8 cellular contexts compared by ENCODE assay signal in genomic region chr16:87806608-87807546, GRCh38. TPM values are rescaled to one million over a fixed set of nuclear protein-coding genes. Genes with fewer than 3 reads are reported as not detected.
DNase-seq lines count a peak whose midpoint lies in the region; ATAC-seq and TF ChIP-seq lines count a peak whose summit lies in the region.

No MANE protein-coding gene starts in this region.

- no peaks in the 10 kb centered on the region for H3K9me3 Mint-ChIP-seq in activated CD8-positive, alpha-beta memory T cell treated with anti-CD3 and anti-CD28 coated beads, Interleukin-2, amount 10 ng/mL, durations not matched to agents 7 days and 5 days (ENCODE audit: low read depth)

- TF ChIP-seq EP300 in neural cell (conservative IDR thresholded peaks at IDR 0.05; ENCODE audit: poor library complexity, severe bottlenecking) = peak; percentile 20

- H3K9me3 ChIP-seq in HCT116 (ENCODE audit: control insufficient read depth in 1 of 2, insufficient read depth in 1 of 2, low read depth in 1 of 2, low read length in 2 of 2) = no peaks in the 10 kb centered on the region
- H3K9me3 ChIP-seq in esophagus (ENCODE audit: control insufficient read depth in 2 of 2, insufficient read depth in 1 of 2, low read depth in 1 of 2, low read length in 1 of 2) = no peaks in the 10 kb centered on the region
- no peaks in the 10 kb centered on the region for H3K9me3 ChIP-seq in neural cell (ENCODE audit: low read length)
- no peaks in the 10 kb centered on the region for H3K9me3 ChIP-seq in upper lobe of right lung

- TF ChIP-seq POLR2A in HCT116 (IDR thresholded peaks at IDR 0.05; ENCODE audit: borderline replicate concordance, extremely low read depth, insufficient read depth, insufficient read length) = no peak

- BruUV-seq in HCT116 (replicated peaks; lab: Mats Ljungman, UMichigan) = TSS peak; percentile 80

- RAD21 ChIA-PET in HCT116 (lab: Charles Lee; ENCODE audit: low non-redundant PET in 1 of 2, low total read pairs in 2 of 2, uncharacterized antibody in 2 of 2, unreplicated experiment in 2 of 2) = interaction anchor here (0.6 to 1.8 kb wide), 3 partner anchors 28 to 66 kb away, joined by 3 to 9 read pairs (median 6); no protein-coding TSS in a partner anchor

- peak; percentile 90 for ATAC-seq in HCT116
- peak; percentile 81 for ATAC-seq in activated CD8-positive, alpha-beta memory T cell treated with anti-CD3 and anti-CD28 coated beads, Interleukin-2, amount 10 ng/mL, durations not matched to agents 7 days and 5 days
- ATAC-seq in upper lobe of right lung = peak; percentile 82

- H3K4me1 Mint-ChIP-seq in activated CD8-positive, alpha-beta memory T cell treated with anti-CD3 and anti-CD28 coated beads, Interleukin-2, amount 10 ng/mL, durations not matched to agents 7 days and 5 days = peaks cover 36% of the 10 kb centered on the region

- no peaks in the 10 kb centered on the region for H3K79me2 ChIP-seq in HCT116 (ENCODE audit: insufficient read depth, low read length)
- no peaks in the 10 kb centered on the region for H3K79me2 ChIP-seq in neural cell (replicated peaks; ENCODE audit: insufficient read depth, low read length)

- H3K9ac ChIP-seq in HCT116 (ENCODE audit: low read length) (peak overlapping the region; percentile 41), neural cell (ENCODE audit: low read length) (peak overlapping the region; percentile 40)

- 16 to 17% methylated on average over 25 of the region's 25 CpGs for WGBS in esophagus, 2 donors

- H3K4me1 ChIP-seq in HCT116 (ENCODE audit: control insufficient read depth in 1 of 2, insufficient read depth in 2 of 2, low read length in 2 of 2) (peaks cover 21 to 23% of the 10 kb centered on the region in 2 experiments), esophagus (ENCODE audit: control insufficient read depth in 2 of 2, insufficient read depth in 2 of 2, low read length in 1 of 2) (peaks cover 0 to 16% of the 10 kb centered on the region in 2 donors), upper lobe of right lung (peaks cover 12% of the 10 kb centered on the region)

- no peak for TF ChIP-seq RAD21 in HCT116 (IDR thresholded peaks at IDR 0.05; ENCODE audit: low read depth)
- TF ChIP-seq RAD21 in neural cell (conservative IDR thresholded peaks at IDR 0.05) = no peak

- H3K9me2 ChIP-seq in HCT116 (ENCODE audit: insufficient read depth) (no peaks in the 10 kb centered on the region), neural cell (ENCODE audit: insufficient read depth, low read length) (no peaks in the 10 kb centered on the region)

- H3K36me3 Mint-ChIP-seq in activated CD8-positive, alpha-beta memory T cell treated with anti-CD3 and anti-CD28 coated beads, Interleukin-2, amount 10 ng/mL, durations not matched to agents 7 days and 5 days = no peaks in the 10 kb centered on the region

- H3K4me3 ChIP-seq in AG10803 (ENCODE audit: low read length) (peak overlapping the region; percentile 65), HCT116 (replicated peaks in 1 of 2; ENCODE audit: low read depth in 1 of 2, low read length in 2 of 2) (peak overlapping the region; percentile 51 to 66), esophagus (ENCODE audit: low read depth in 1 of 2, low read length in 2 of 2) (peak overlapping the region in 1 of 2 donors; percentile 7), neural cell (ENCODE audit: low read length) (peak overlapping the region; percentile 3), upper lobe of right lung (peak overlapping the region; percentile 39)

- H3K27ac Mint-ChIP-seq in activated CD8-positive, alpha-beta memory T cell treated with anti-CD3 and anti-CD28 coated beads, Interleukin-2, amount 10 ng/mL, durations not matched to agents 7 days and 5 days = peak overlapping the region; percentile 91

- H3F3A ChIP-seq in neural cell (ENCODE audit: insufficient read depth, low read length, poor library complexity, severe bottlenecking) = no peaks in the 10 kb centered on the region

- CTCF ChIA-PET in HCT116 (lab: Charles Lee) = interaction anchor here (0.9 to 2.8 kb wide), 6 partner anchors 9 to 64 kb away, joined by 3 to 17 read pairs (median 6); no protein-coding TSS in a partner anchor
- CTCF ChIA-PET in activated CD8-positive, alpha-beta memory T cell treated with anti-CD3 and anti-CD28 coated beads, Interleukin-2, amount 10 ng/mL, durations not matched to agents 7 days and 5 days (lab: Charles Lee) = interaction anchor here (0.6 to 4.2 kb wide), 9 partner anchors 14 to 89 kb away, joined by 3 to 41 read pairs (median 4); no protein-coding TSS in a partner anchor

- peaks cover 5% of the 10 kb centered on the region for H3K27me3 Mint-ChIP-seq in activated CD8-positive, alpha-beta memory T cell treated with anti-CD3 and anti-CD28 coated beads, Interleukin-2, amount 10 ng/mL, durations not matched to agents 7 days and 5 days

- intact Hi-C loops in HCT116 (cut with micrococcal nuclease) = loop anchor here (2.0 kb wide), 2 partner anchors 28 to 44 kb away; no protein-coding TSS in a partner anchor
- intact Hi-C loops in upper lobe of right lung (cut with DNase I) = no loop called here

- H3K4me2 ChIP-seq in HCT116 (ENCODE audit: low read length) (peak overlapping the region; percentile 70), neural cell (ENCODE audit: low read length) (no peak overlapping the region)

- 0 out of 2 replicates have a peak, but pooled peaks have one; percentile 3 for TF ChIP-seq CTCF in AG10803 (conservative IDR thresholded peaks at IDR 0.05; ENCODE audit: low read length)
- TF ChIP-seq CTCF in HCT116 (IDR thresholded peaks at IDR 0.05 in 2 of 3, conservative IDR thresholded peaks at IDR 0.05 in 1 of 3; ENCODE audit: borderline replicate concordance in 1 of 3, insufficient read depth in 1 of 3, low read depth in 2 of 3, low read length in 2 of 3) = no peak
- TF ChIP-seq CTCF in neural cell (IDR thresholded peaks at IDR 0.05; ENCODE audit: poor library complexity, severe bottlenecking) = peak; percentile 17
- TF ChIP-seq CTCF in upper lobe of right lung (IDR thresholded peaks at IDR 0.05) = no peak

- POLR2A ChIA-PET in HCT116 (lab: Charles Lee) = interaction anchor here (0.6 to 3.0 kb wide), 24 partner anchors 9 to 236 kb away, joined by 3 to 19 read pairs (median 4); partner anchors contain the start of genes KLHDC4 and SLC7A5

- H3K27ac ChIP-seq in HCT116 (ENCODE audit: low read depth, low read length) (peak overlapping the region; percentile 71), esophagus (ENCODE audit: low read depth in 2 of 2, low read length in 1 of 2) (peak overlapping the region; percentile 72), neural cell (ENCODE audit: low read length) (peak overlapping the region; percentile 23), upper lobe of right lung (peak overlapping the region; percentile 25)

- H2AFZ ChIP-seq in HCT116 (ENCODE audit: low read depth, low read length, poor library complexity, severe bottlenecking) (peak overlapping the region; percentile 77), neural cell (ENCODE audit: low read depth, low read length) (peak overlapping the region; percentile 65)

- peak; percentile 95 for DNase-seq in AG10803 (ENCODE audit: low read depth)
- peak; percentile 77 for DNase-seq in HCT116 (ENCODE audit: low read depth, low spot score)
- peak; percentile 87 for DNase-seq in NCI-H82 (lab: John Stamatoyannopoulos, UW)
- DNase-seq in activated CD8-positive, alpha-beta memory T cell treated with anti-CD3 and anti-CD28 coated beads, Interleukin-2, amount 10 ng/mL, durations not matched to agents 7 days and 5 days = peak; percentile 71
- DNase-seq in upper lobe of right lung = peak; percentile 74
- DNase-seq in NCI-H1048 (lab: John Stamatoyannopoulos, UW) = no peak

- H3K27me3 ChIP-seq in HCT116 (ENCODE audit: insufficient read depth, low read length) (no peaks in the 10 kb centered on the region), esophagus (ENCODE audit: control insufficient read depth in 1 of 2, insufficient read depth in 2 of 2, low read length in 2 of 2) (no peaks in the 10 kb centered on the region), neural cell (ENCODE audit: insufficient read depth, low read depth, low read length) (no peaks in the 10 kb centered on the region), upper lobe of right lung (no peaks in the 10 kb centered on the region)

- peak overlapping the region; percentile 72 for H3K4me3 Mint-ChIP-seq in activated CD8-positive, alpha-beta memory T cell treated with anti-CD3 and anti-CD28 coated beads, Interleukin-2, amount 10 ng/mL, durations not matched to agents 7 days and 5 days

- H4K20me1 ChIP-seq in HCT116 (ENCODE audit: insufficient read depth) = no peaks in the 10 kb centered on the region
- no peaks in the 10 kb centered on the region for H4K20me1 ChIP-seq in neural cell (ENCODE audit: insufficient read depth)

- no peaks in the 10 kb centered on the region for H3K36me3 ChIP-seq in HCT116 (ENCODE audit: control insufficient read depth in 1 of 2, insufficient read depth in 2 of 2, low read length in 2 of 2)
- no peaks in the 10 kb centered on the region for H3K36me3 ChIP-seq in esophagus (ENCODE audit: control insufficient read depth in 2 of 2, insufficient read depth in 2 of 2, low read length in 1 of 2)
- no peaks in the 10 kb centered on the region for H3K36me3 ChIP-seq in neural cell (ENCODE audit: insufficient read depth, low read length)
- H3K36me3 ChIP-seq in upper lobe of right lung = no peaks in the 10 kb centered on the region

TF ChIP-seq in HCT116, 20 proteins besides CTCF, POLR2A, EP300 and RAD21 (continues in another document):
- peak; percentile 74 for TF ChIP-seq POLR2AphosphoS5 (IDR thresholded peaks at IDR 0.05; ENCODE audit: low read depth, low read length)
- TF ChIP-seq ZFX (IDR thresholded peaks at IDR 0.05) = peak; percentile 50; the same call in 1 of the 2 replicates
- peak; percentile 82 for TF ChIP-seq YY1 (IDR thresholded peaks at IDR 0.05; ENCODE audit: extremely low read depth, insufficient replicate concordance, low read depth, low read length)
- TF ChIP-seq TCF7L2 (IDR thresholded peaks at IDR 0.05; ENCODE audit: borderline replicate concordance, extremely low read depth, insufficient read depth, insufficient read length) = peak; percentile 67

TF ChIP-seq in neural cell, 6 proteins besides CTCF, POLR2A, EP300 and RAD21:
- TF ChIP-seq EZH2 (IDR thresholded peaks at IDR 0.05; ENCODE audit: borderline replicate concordance, insufficient read depth, low read length, poor library complexity, severe bottlenecking) (no peak), POLR2AphosphoS5 (IDR thresholded peaks at IDR 0.05) (peak; percentile 33)

RNA-seq across cellular contexts. Expression of gene KLHDC4, which starts 41.1 kb away (rescaled TPM):
- 107 TPM for total RNA-seq in HCT116 (2021; ENCODE audit: unreplicated experiment)
- polyA plus RNA-seq in HCT116 (2012) = 52.5 and 56.9 TPM in 2 replicates
- total RNA-seq in activated CD8-positive, alpha-beta memory T cell treated with anti-CD3 and anti-CD28 coated beads, Interleukin-2, amount 10 ng/mL, durations not matched to agents 7 days and 5 days = 100 to 1,000 TPM in 1 of 2 experiments, 10 to 100 TPM in 1; 86.0 to 114 TPM
- polyA plus RNA-seq in esophagus = 10 to 100 TPM; 20.0 to 32.4 TPM
- 27.5 and 30.7 TPM in 2 replicates for polyA plus RNA-seq in neural cell
- 30.0 and 33.1 TPM in 2 replicates for polyA minus RNA-seq in neural cell
- 38.8 TPM for total RNA-seq in upper lobe of right lung

Comparison
In these comparisons a context has a peak if more than half of its experiments do, and no peak if none do; other contexts are left out.
1. CTCF ChIP-seq: peak in AG10803 (single experiment) and neural cell (single experiment); none in HCT116 (0 of 3) and upper lobe of right lung (single experiment).
2. Peak in every context shown above with its lines, with median percentiles within 50 percentile points of each other: ATAC-seq and H3K27ac ChIP-seq.